Comparison of ENCODE assay signal across 21 cellular contexts in the genomic region with DNA sequence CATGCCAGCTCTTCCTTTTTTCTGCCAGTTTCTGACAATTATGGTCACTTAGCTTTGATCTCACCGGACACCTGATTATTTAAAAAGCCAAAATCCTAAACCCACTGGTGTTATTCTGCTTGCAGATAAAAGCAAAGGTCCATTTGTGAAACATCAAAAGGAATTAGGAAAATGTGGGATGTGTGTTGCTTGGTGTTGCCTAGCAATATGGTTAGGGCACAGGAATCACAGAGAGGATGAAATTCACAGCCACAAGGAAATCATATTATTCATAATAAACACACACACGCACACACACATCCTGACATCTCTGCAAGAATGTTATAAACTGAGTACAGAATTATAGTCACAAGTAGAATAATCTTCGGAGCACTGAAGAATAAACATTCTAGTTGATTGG.
DNase-seq lines count a peak whose midpoint lies in the region; ATAC-seq, FAIRE-seq and TF ChIP-seq lines count a peak whose summit lies in the region.
"Had no signal": no experiment of that assay in that cellular context is flagged by ENCODE, and none has a peak within 500 bp of the region (broad histone marks: within the 10 kb centered on the region; RNA-seq: fewer than 3 reads in every experiment).

No MANE protein-coding gene starts in this region.

- no peak overlapping the region for H3K4me2 ChIP-seq in neural cell (ENCODE audit: low read length)
- H3K4me2 ChIP-seq: PC-9 had no signal

- H3K27me3 ChIP-seq in body of pancreas (no peaks in the 10 kb centered on the region), neural cell (ENCODE audit: insufficient read depth, low read depth, low read length) (no peaks in the 10 kb centered on the region), WERI-Rb-1 (ENCODE audit: insufficient read depth, low read depth, severe bottlenecking) (no peaks in the 10 kb centered on the region), gastrocnemius medialis (no peaks in the 10 kb centered on the region)
- H3K27me3 ChIP-seq: heart left ventricle, upper lobe of right lung had no signal

- H3K27ac Mint-ChIP-seq in T-helper 2 cell treated with Interferon-gamma antibody and Interleukin-4, amounts not matched to agents 5 μg/mL and 100 μg/mL, for 36 hours, result peak overlapping the region; percentile 89
- H3K27ac Mint-ChIP-seq in T-helper 17 cell, result peak overlapping the region; percentile 91
- H3K27ac Mint-ChIP-seq: dendritic cell treated with granulocyte-macrophage colony-stimulating factor and Interleukin-4, amounts not matched to agents 40 ng/mL and 50 ng/mL, for 4 days; WTC11 had no signal

- no peak overlapping the region for H2AFZ ChIP-seq in neural cell (ENCODE audit: low read depth, low read length)
- H2AFZ ChIP-seq: PC-9 had no signal

- H3K27me3 Mint-ChIP-seq in T-helper 2 cell treated with Interferon-gamma antibody and Interleukin-4, amounts not matched to agents 5 μg/mL and 100 μg/mL, for 36 hours (ENCODE audit: low read depth), result no peaks in the 10 kb centered on the region
- H3K27me3 Mint-ChIP-seq in T-helper 17 cell, result no peaks in the 10 kb centered on the region
- H3K27me3 Mint-ChIP-seq: CD4-positive, alpha-beta T cell; dendritic cell treated with granulocyte-macrophage colony-stimulating factor and Interleukin-4, amounts not matched to agents 40 ng/mL and 50 ng/mL, for 4 days had no signal

- DNase-seq in T-helper 2 cell treated with Interferon-gamma antibody and Interleukin-4, amounts not matched to agents 5 μg/mL and 100 μg/mL, for 36 hours (ENCODE audit: low spot score), result no peak
- DNase-seq in T-helper 2 cell, result no peak
- DNase-seq in T-helper 17 cell, result no peak
- DNase-seq in body of pancreas, result no peak
- DNase-seq in GM19239 (ENCODE audit: insufficient read length, low spot score), result no peak
- no peak for DNase-seq in WERI-Rb-1
- DNase-seq in gastrocnemius medialis, result no peak
- DNase-seq: 8988T; activated CD8-positive, alpha-beta memory T cell treated with anti-CD3 and anti-CD28 coated beads, Interleukin-2, amount 50 U/mL, for 4 hours; amniotic stem cell; heart left ventricle; kidney; mucosa of descending colon; NCI-H2081 treated with DMSO at 0.1 percent for 48 hours; PC-9; upper lobe of right lung had no signal

- H3K9ac ChIP-seq in neural cell (ENCODE audit: low read length), result no peak overlapping the region

- H3K9me2 ChIP-seq in neural cell (ENCODE audit: insufficient read depth, low read length), result no peaks in the 10 kb centered on the region

- in situ Hi-C loops in gastrocnemius medialis (cut with MboI; ENCODE audit: low sequenced_read_pairs in 4 of 4), result loop anchor here in 1 of 4 donors (10.0 kb wide), 1 partner anchor 165 kb away; no protein-coding TSS in a partner anchor

- peaks cover 5% of the 10 kb centered on the region for H3K4me1 ChIP-seq in body of pancreas
- peaks cover 0 to 5% of the 10 kb centered on the region in 2 donors for H3K4me1 ChIP-seq in gastrocnemius medialis

- no peak for ATAC-seq in T-helper 17 cell
- ATAC-seq in body of pancreas, result peak; percentile 30
- no peak for ATAC-seq in gastrocnemius medialis
- ATAC-seq: WTC11 had no signal

- peaks cover 11% of the 10 kb centered on the region for H3K9me3 Mint-ChIP-seq in T-helper 2 cell treated with Interferon-gamma antibody and Interleukin-4, amounts not matched to agents 5 μg/mL and 100 μg/mL, for 36 hours
- H3K9me3 Mint-ChIP-seq: CD4-positive, alpha-beta T cell; dendritic cell treated with granulocyte-macrophage colony-stimulating factor and Interleukin-4, amounts not matched to agents 40 ng/mL and 50 ng/mL, for 4 days; WTC11 had no signal

- TF ChIP-seq CTCF in body of pancreas (IDR thresholded peaks at IDR 0.05) (no peak), neural cell (IDR thresholded peaks at IDR 0.05; ENCODE audit: poor library complexity, severe bottlenecking) (no peak), WERI-Rb-1 (IDR thresholded peaks at IDR 0.05; ENCODE audit: low read depth, low read length) (no peak), gastrocnemius medialis (IDR thresholded peaks at IDR 0.05 in 4 of 5, conservative IDR thresholded peaks at IDR 0.05 in 1 of 5) (no peak)

- H3K4me3 Mint-ChIP-seq in T-helper 2 cell treated with Interferon-gamma antibody and Interleukin-4, amounts not matched to agents 5 μg/mL and 100 μg/mL, for 36 hours, result peak overlapping the region; percentile 65
- no peak overlapping the region for H3K4me3 Mint-ChIP-seq in T-helper 17 cell
- H3K4me3 Mint-ChIP-seq: CD4-positive, alpha-beta T cell; dendritic cell treated with granulocyte-macrophage colony-stimulating factor and Interleukin-4, amounts not matched to agents 40 ng/mL and 50 ng/mL, for 4 days; WTC11 had no signal

- no peak for TF ChIP-seq RAD21 in neural cell (conservative IDR thresholded peaks at IDR 0.05)

- H3K36me3 ChIP-seq in body of pancreas (replicated peaks in 1 of 2; ENCODE audit: insufficient read depth in 1 of 2, low read depth in 2 of 2) (no peaks in the 10 kb centered on the region), neural cell (ENCODE audit: insufficient read depth, low read length) (no peaks in the 10 kb centered on the region), WERI-Rb-1 (no peaks in the 10 kb centered on the region), gastrocnemius medialis (no peaks in the 10 kb centered on the region)
- H3K36me3 ChIP-seq: heart left ventricle, upper lobe of right lung had no signal

- TF ChIP-seq POLR2A in body of pancreas (IDR thresholded peaks at IDR 0.05) (no peak), gastrocnemius medialis (IDR thresholded peaks at IDR 0.05) (no peak)

- no peaks in the 10 kb centered on the region for H4K20me1 ChIP-seq in neural cell (ENCODE audit: insufficient read depth)

- 71 to 82% methylated on average over 3 of the region's 3 CpGs for WGBS in body of pancreas, 2 donors

- H3K9me3 ChIP-seq in T-helper 17 cell (ENCODE audit: control insufficient read depth, low read length, poor library complexity, severe bottlenecking), result no peaks in the 10 kb centered on the region
- H3K9me3 ChIP-seq in body of pancreas, result no peaks in the 10 kb centered on the region
- H3K9me3 ChIP-seq in neural cell (ENCODE audit: low read length), result no peaks in the 10 kb centered on the region
- H3K9me3 ChIP-seq in WERI-Rb-1 (ENCODE audit: severe bottlenecking), result no peaks in the 10 kb centered on the region
- no peaks in the 10 kb centered on the region for H3K9me3 ChIP-seq in gastrocnemius medialis
- H3K9me3 ChIP-seq: mucosa of descending colon, upper lobe of right lung had no signal

- H3K79me2 ChIP-seq in neural cell (replicated peaks; ENCODE audit: insufficient read depth, low read length), result no peaks in the 10 kb centered on the region

- no peak overlapping the region for H3K4me3 ChIP-seq in body of pancreas
- H3K4me3 ChIP-seq in neural cell (ENCODE audit: low read length), result no peak overlapping the region
- H3K4me3 ChIP-seq in WERI-Rb-1 (ENCODE audit: low read depth, low read length), result no peak overlapping the region
- no peak overlapping the region for H3K4me3 ChIP-seq in gastrocnemius medialis
- H3K4me3 ChIP-seq: heart left ventricle, mucosa of descending colon, PC-9, upper lobe of right lung had no signal

- no peaks in the 10 kb centered on the region for H3F3A ChIP-seq in neural cell (ENCODE audit: insufficient read depth, low read length, poor library complexity, severe bottlenecking)

- intact Hi-C loops in body of pancreas (cut with DNase I), result no loop called here
- intact Hi-C loops in gastrocnemius medialis (cut with DNase I; ENCODE audit: low total_unique reads), result loop anchor here (5.0 to 10.0 kb wide), 2 partner anchors 45 to 72 kb away; no protein-coding TSS in a partner anchor

- peaks cover 8% of the 10 kb centered on the region for H3K36me3 Mint-ChIP-seq in T-helper 2 cell treated with Interferon-gamma antibody and Interleukin-4, amounts not matched to agents 5 μg/mL and 100 μg/mL, for 36 hours (ENCODE audit: low read depth)
- no peaks in the 10 kb centered on the region for H3K36me3 Mint-ChIP-seq in T-helper 17 cell (ENCODE audit: low read depth)
- H3K36me3 Mint-ChIP-seq: WTC11 had no signal

- TF ChIP-seq EP300 in neural cell (conservative IDR thresholded peaks at IDR 0.05; ENCODE audit: poor library complexity, severe bottlenecking), result peak; percentile 29

- H3K27ac ChIP-seq in body of pancreas (no peak overlapping the region), neural cell (ENCODE audit: low read length) (no peak overlapping the region), WERI-Rb-1 (no peak overlapping the region), gastrocnemius medialis (no peak overlapping the region)
- H3K27ac ChIP-seq: heart left ventricle, PC-9, upper lobe of right lung had no signal

- no peak for FAIRE-seq in GM19239 (lab: Jason Lieb, UNC)
- FAIRE-seq: H1, kidney had no signal

- H3K4me1 Mint-ChIP-seq in T-helper 2 cell treated with Interferon-gamma antibody and Interleukin-4, amounts not matched to agents 5 μg/mL and 100 μg/mL, for 36 hours (ENCODE audit: low read depth), result peaks cover 46% of the 10 kb centered on the region
- H3K4me1 Mint-ChIP-seq in T-helper 17 cell, result peaks cover 23% of the 10 kb centered on the region

TF ChIP-seq in neural cell, 6 proteins besides CTCF, POLR2A, EP300 and RAD21 (continues in another document):
- TF ChIP-seq SMC3 (conservative IDR thresholded peaks at IDR 0.05; ENCODE audit: poor library complexity) (no peak), EZH2 (IDR thresholded peaks at IDR 0.05; ENCODE audit: borderline replicate concordance, insufficient read depth, low read length, poor library complexity, severe bottlenecking) (no peak), TAF1 (IDR thresholded peaks at IDR 0.05; ENCODE audit: low read depth) (no peak), MXI1 (conservative IDR thresholded peaks at IDR 0.05; ENCODE audit: poor library complexity, severe bottlenecking) (no peak), POLR2AphosphoS5 (IDR thresholded peaks at IDR 0.05) (no peak)
